In genomic region chr3:15514663-15515357, GRCh38 we compare ENCODE assay signal across 21 cellular contexts.
"Had no signal": no experiment of that assay in that cellular context is flagged by ENCODE, and none has a peak within 500 bp of the region (broad histone marks: within the 10 kb centered on the region; RNA-seq: fewer than 3 reads in every experiment).

No MANE protein-coding gene starts in this region.

- H3K27ac ChIP-seq: adrenal gland, ascending aorta, brain microvascular endothelial cell, esophagus muscularis mucosa, heart right ventricle, prostate gland, stomach, suprapubic skin, tibial nerve had no signal

- H3K27ac Mint-ChIP-seq: activated CD8-positive, alpha-beta T cell treated with anti-CD3 and anti-CD28 coated beads, Interleukin-2, amount 10 ng/mL, durations not matched to agents 7 days and 5 days; activated naive CD4-positive, alpha-beta T cell treated with anti-CD3 and anti-CD28 coated beads, Interleukin-2, amount 50 U/mL, for 72 hours; activated T-helper 1 cell treated with anti-CD3 and anti-CD28 coated beads, Interleukin-12 subunit alpha, Interleukin-12 subunit beta, Interleukin-2, Interleukin-4 antibody, amounts not matched to agents 30 ng/mL and 10 ng/mL and 1 ng/mL, durations not matched to agents 14 hours and 24 hours and 36 hours; stimulated activated memory B cell treated with anti-CD40 and anti-IgM and Interleukin-4, amounts not matched to agents 10 μg/mL and 1 μg/mL and 100 μg/mL, for 72 hours had no signal

- H3K4me1 ChIP-seq: adrenal gland, ascending aorta, prostate gland, suprapubic skin had no signal

- H3K27me3 ChIP-seq: adrenal gland, ascending aorta, brain microvascular endothelial cell, esophagus muscularis mucosa, heart right ventricle, stomach, suprapubic skin, tibial nerve had no signal

- H3K4me3 ChIP-seq: adrenal gland, ascending aorta, esophagus muscularis mucosa, heart right ventricle, prostate gland, stomach, suprapubic skin, tibial nerve had no signal

- H3K4me3 Mint-ChIP-seq: activated CD8-positive, alpha-beta T cell treated with anti-CD3 and anti-CD28 coated beads, Interleukin-2, amount 10 ng/mL, durations not matched to agents 7 days and 5 days; activated T-helper 1 cell treated with anti-CD3 and anti-CD28 coated beads, Interleukin-12 subunit alpha, Interleukin-12 subunit beta, Interleukin-2, Interleukin-4 antibody, amounts not matched to agents 30 ng/mL and 10 ng/mL and 1 ng/mL, durations not matched to agents 14 hours and 24 hours and 36 hours; stimulated activated memory B cell treated with anti-CD40 and anti-IgM and Interleukin-4, amounts not matched to agents 10 μg/mL and 1 μg/mL and 100 μg/mL, for 72 hours had no signal

- H3K9me3 ChIP-seq: adrenal gland, ascending aorta, esophagus muscularis mucosa, heart right ventricle, prostate gland, stomach, suprapubic skin, tibial nerve had no signal

- H3K36me3 ChIP-seq: adrenal gland, ascending aorta, brain microvascular endothelial cell, esophagus muscularis mucosa, heart right ventricle, prostate gland, stomach, suprapubic skin, tibial nerve had no signal

- H3K9me3 Mint-ChIP-seq: activated naive CD4-positive, alpha-beta T cell treated with anti-CD3 and anti-CD28 coated beads, Interleukin-2, amount 50 U/mL, for 72 hours; activated T-helper 1 cell treated with anti-CD3 and anti-CD28 coated beads, Interleukin-12 subunit alpha, Interleukin-12 subunit beta, Interleukin-2, Interleukin-4 antibody, amounts not matched to agents 30 ng/mL and 10 ng/mL and 1 ng/mL, durations not matched to agents 14 hours and 24 hours and 36 hours; stimulated activated memory B cell treated with anti-CD40 and anti-IgM and Interleukin-4, amounts not matched to agents 10 μg/mL and 1 μg/mL and 100 μg/mL, for 72 hours had no signal

- DNase-seq: activated CD4-positive, alpha-beta T cell treated with anti-CD3 and anti-CD28 coated beads, Interleukin-2, amount 50 U/mL, for 1 hour; activated CD8-positive, alpha-beta T cell treated with anti-CD3 and anti-CD28 coated beads, Interleukin-2, amount 10 ng/mL, durations not matched to agents 7 days and 5 days; adrenal gland; brain microvascular endothelial cell; central memory CD4-positive, alpha-beta T cell; heart right ventricle; islet precursor cell; left cardiac atrium; midbrain; right cardiac atrium; stimulated activated CD4-positive, alpha-beta T cell treated with anti-CD3 and anti-CD28 coated beads, Interleukin-15, amount 100 ng/mL, for 24 hours; stomach; T-helper 2 cell had no signal

- H3K36me3 Mint-ChIP-seq: activated naive CD4-positive, alpha-beta T cell treated with anti-CD3 and anti-CD28 coated beads, Interleukin-2, amount 50 U/mL, for 72 hours; stimulated activated memory B cell treated with anti-CD40 and anti-IgM and Interleukin-4, amounts not matched to agents 10 μg/mL and 1 μg/mL and 100 μg/mL, for 72 hours had no signal
